Comparison of ENCODE assay signal across 9 cellular contexts in the genomic region with DNA sequence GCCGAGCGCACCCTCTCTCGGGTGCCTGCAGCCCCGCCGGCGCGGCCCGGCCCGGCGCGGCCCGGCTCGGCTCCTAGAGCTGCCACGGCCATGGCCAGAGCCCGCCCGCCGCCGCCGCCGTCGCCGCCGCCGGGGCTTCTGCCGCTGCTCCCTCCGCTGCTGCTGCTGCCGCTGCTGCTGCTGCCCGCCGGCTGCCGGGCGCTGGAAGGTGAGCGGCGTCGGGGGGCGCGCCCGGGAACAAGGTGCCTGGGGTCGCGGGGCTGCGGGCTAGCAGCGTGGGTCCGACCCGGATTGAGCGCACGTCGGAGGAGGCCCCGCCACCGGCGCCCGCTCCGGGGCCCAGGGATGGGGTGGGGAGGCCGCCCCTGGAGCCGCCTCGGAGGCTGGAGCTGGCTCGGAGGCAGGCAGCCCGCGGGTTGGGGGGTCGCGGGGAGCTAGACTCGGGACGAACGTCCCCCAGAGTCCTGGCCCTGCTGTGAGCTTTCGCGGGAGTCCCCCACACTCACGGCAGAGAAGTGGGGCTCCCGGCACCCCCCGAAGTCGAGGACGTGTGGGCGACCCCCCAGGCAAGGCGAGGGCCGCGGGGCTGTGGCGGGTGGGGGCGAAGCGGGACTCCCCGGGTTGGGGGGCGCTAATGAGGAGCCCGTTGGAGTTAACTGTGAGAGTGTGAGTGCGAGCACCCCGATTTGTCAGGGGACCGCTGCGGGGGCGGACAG. TPM values are rescaled to one million over a fixed set of nuclear protein-coding genes. Genes with fewer than 3 reads are reported as not detected.
A peak's percentile ranks its signal among the peaks of the same experiment; 100 is the strongest.
DNase-seq lines count a peak whose midpoint lies in the region; ATAC-seq, FAIRE-seq and TF ChIP-seq lines count a peak whose summit lies in the region.
"Had no signal": no experiment of that assay in that cellular context is flagged by ENCODE, and none has a peak within 500 bp of the region (broad histone marks: within the 10 kb centered on the region; RNA-seq: fewer than 3 reads in every experiment).

No MANE protein-coding gene starts in this region.

- in situ Hi-C loops in brain microvascular endothelial cell (cut with HindIII; ENCODE audit: low pct_ligation_motif_present, low sequenced_read_pairs) (no loop called here), HepG2 (cut with HindIII; ENCODE audit: extremely low pct_ligation_motif_present, low pct_unique_long_range_greater_than_20kb) (no loop called here)

- H4K20me1 ChIP-seq in HepG2 (ENCODE audit: insufficient read depth, low read length): no peaks in the 10 kb centered on the region

- WGBS in HepG2 (ENCODE audit: low lambda C conversion rate): 71% methylated on average over 18 of the region's 84 CpGs
- whole genome bisulfite sequencing in suprapubic skin: 2% methylated on average over 20 of the region's 84 CpGs

- no peaks in the 10 kb centered on the region for H3K9me3 ChIP-seq in HepG2 (ENCODE audit: low read length)
- H3K9me3 ChIP-seq in suprapubic skin: no peaks in the 10 kb centered on the region

- H3K4me1 ChIP-seq in HepG2 (ENCODE audit: insufficient read depth, low read length) (peaks cover 27% of the 10 kb centered on the region), suprapubic skin (peaks cover 56% of the 10 kb centered on the region)

- no peak overlapping the region for H3K27ac ChIP-seq in brain microvascular endothelial cell
- no peak overlapping the region for H3K27ac ChIP-seq in HepG2 (ENCODE audit: extremely low read length, insufficient read depth, low read length)
- peak overlapping the region; percentile 93 for H3K27ac ChIP-seq in suprapubic skin
- H3K27ac ChIP-seq: KMS-11 had no signal

- TF ChIP-seq RAD21 in HepG2 (CRISPR knock-in tag; IDR thresholded peaks at IDR 0.05): no peak

- ATAC-seq in HepG2 (peak; percentile 40), GM21528 (IDR thresholded peaks at IDR 0.05; ENCODE audit: low FRiP score, unreplicated experiment) (no peak)

- peaks cover 40% of the 10 kb centered on the region for H3K27me3 ChIP-seq in brain microvascular endothelial cell (replicated peaks)
- H3K27me3 ChIP-seq in HepG2 (ENCODE audit: control insufficient read depth in 1 of 2, insufficient read depth in 2 of 2, low read length in 2 of 2): peaks cover 11 to 83% of the 10 kb centered on the region in 2 experiments
- H3K27me3 ChIP-seq in suprapubic skin: no peaks in the 10 kb centered on the region

- TF ChIP-seq CTCF in brain microvascular endothelial cell (IDR thresholded peaks at IDR 0.05; ENCODE audit: low read depth, low read length, missing control alignments): no peak
- no peak for TF ChIP-seq CTCF in HepG2 (CRISPR knock-in tag; IDR thresholded peaks at IDR 0.05)
- TF ChIP-seq CTCF in suprapubic skin (IDR thresholded peaks at IDR 0.05): no peak

- no peaks in the 10 kb centered on the region for H3K79me2 ChIP-seq in HepG2 (ENCODE audit: insufficient read depth, low read length)

- no peak for TF ChIP-seq EP300 in HepG2 (IDR thresholded peaks at IDR 0.05; ENCODE audit: low read depth in 2 of 2, low read length in 2 of 2)
- TF ChIP-seq EP300 in HepG2 (CRISPR knock-in tag; IDR thresholded peaks at IDR 0.05; ENCODE audit: borderline replicate concordance): no peak
- TF ChIP-seq EP300 in suprapubic skin (IDR thresholded peaks at IDR 0.05): no peak

- intact Hi-C loops in HepG2 (cut with micrococcal nuclease; ENCODE audit: unreplicated experiment): no loop called here

- no peak overlapping the region for H3K9ac ChIP-seq in HepG2 (ENCODE audit: insufficient read depth, low read depth, low read length)
- H3K9ac ChIP-seq: KMS-11 had no signal

- TF ChIP-seq POLR2A in HepG2 (IDR thresholded peaks at IDR 0.05; ENCODE audit: insufficient read depth in 1 of 2, low read depth in 2 of 2, low read length in 2 of 2): no peak
- no peak for TF ChIP-seq POLR2A in suprapubic skin (IDR thresholded peaks at IDR 0.05)

- BruUV-seq in HepG2 (replicated peaks; lab: Mats Ljungman, UMichigan): no TSS peak

- no peak for FAIRE-seq in HepG2 (lab: Jason Lieb, UNC)

- no peaks in the 10 kb centered on the region for H3K36me3 ChIP-seq in brain microvascular endothelial cell (replicated peaks)
- no peaks in the 10 kb centered on the region for H3K36me3 ChIP-seq in HepG2 (replicated peaks in 1 of 2; ENCODE audit: control insufficient read depth in 1 of 2, insufficient read depth in 2 of 2, low read length in 2 of 2)
- H3K36me3 ChIP-seq in suprapubic skin: no peaks in the 10 kb centered on the region

- peak overlapping the region; percentile 49 for H3K4me3 ChIP-seq in brain microvascular endothelial cell (ENCODE audit: low read depth, low read length)
- H3K4me3 ChIP-seq in HepG2 (replicated peaks in 1 of 3; ENCODE audit: insufficient read depth in 1 of 3, low read depth in 2 of 3, low read length in 3 of 3): peak overlapping the region in 2 of 3 experiments; percentile 50 to 68; a peak in 2 of 6 replicates
- H3K4me3 ChIP-seq in suprapubic skin: peak overlapping the region; percentile 78

- H3K4me2 ChIP-seq in HepG2 (ENCODE audit: low read depth, low read length): peak overlapping the region; percentile 76

- H2AFZ ChIP-seq in HepG2 (ENCODE audit: low read length): no peak overlapping the region

- POLR2A ChIA-PET in HepG2 (lab: Yijun Ruan, JAX): interaction anchor here (1.4 kb wide), 1 partner anchor 149 kb away, joined by 11 read pairs; a partner anchor contains a TSS

- CTCF ChIA-PET in HepG2 (lab: Yijun Ruan, JAX; ENCODE audit: low intra/inter-chr PET ratio, low total read pairs): interaction anchor here (1.6 to 1.8 kb wide), 2 partner anchors 165 to 241 kb away, joined by 6 to 16 read pairs; no protein-coding TSS in a partner anchor

- DNase-seq in NCI-H510A treated with DMSO at 0.1 percent for 48 hours (lab: John Stamatoyannopoulos, UW) (peak; percentile 24), NCI-H510A (lab: John Stamatoyannopoulos, UW) (no peak), brain microvascular endothelial cell (no peak), HepG2 (ENCODE audit: low spot score) (no peak), suprapubic skin (ENCODE audit: low spot score in 2 of 2) (no peak), NCI-H1436 (lab: John Stamatoyannopoulos, UW) (no peak)
- no peak for DNase-seq in activated CD4-positive, alpha-beta T cell treated with anti-CD3 and anti-CD28 coated beads, Interleukin-2, amount 50 U/mL, for 1 hour

TF ChIP-seq in HepG2, 621 proteins besides CTCF, POLR2A, EP300 and RAD21 (continues in another document):
- TF ChIP-seq, protein P1, sequence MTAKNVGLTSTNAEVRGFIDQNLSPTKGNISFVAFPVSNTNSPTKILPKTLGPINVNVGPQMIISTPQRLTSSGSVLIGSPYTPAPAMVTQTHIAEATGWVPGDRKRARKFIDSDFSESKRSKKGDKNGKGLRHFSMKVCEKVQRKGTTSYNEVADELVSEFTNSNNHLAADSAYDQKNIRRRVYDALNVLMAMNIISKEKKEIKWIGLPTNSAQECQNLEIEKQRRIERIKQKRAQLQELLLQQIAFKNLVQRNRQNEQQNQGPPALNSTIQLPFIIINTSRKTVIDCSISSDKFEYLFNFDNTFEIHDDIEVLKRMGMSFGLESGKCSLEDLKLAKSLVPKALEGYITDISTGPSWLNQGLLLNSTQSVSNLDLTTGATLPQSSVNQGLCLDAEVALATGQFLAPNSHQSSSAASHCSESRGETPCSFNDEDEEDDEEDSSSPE (CRISPR knock-in tag; IDR thresholded peaks at IDR 0.05): no peak
- TF ChIP-seq SALL2 (CRISPR knock-in tag; IDR thresholded peaks at IDR 0.05) (no peak), GZF1 (CRISPR knock-in tag; IDR thresholded peaks at IDR 0.05) (no peak), ZKSCAN1 (IDR thresholded peaks at IDR 0.05; ENCODE audit: low read length) (no peak), ZNF766 (CRISPR knock-in tag; IDR thresholded peaks at IDR 0.05; ENCODE audit: borderline replicate concordance) (no peak)
- TF ChIP-seq, protein P2, sequence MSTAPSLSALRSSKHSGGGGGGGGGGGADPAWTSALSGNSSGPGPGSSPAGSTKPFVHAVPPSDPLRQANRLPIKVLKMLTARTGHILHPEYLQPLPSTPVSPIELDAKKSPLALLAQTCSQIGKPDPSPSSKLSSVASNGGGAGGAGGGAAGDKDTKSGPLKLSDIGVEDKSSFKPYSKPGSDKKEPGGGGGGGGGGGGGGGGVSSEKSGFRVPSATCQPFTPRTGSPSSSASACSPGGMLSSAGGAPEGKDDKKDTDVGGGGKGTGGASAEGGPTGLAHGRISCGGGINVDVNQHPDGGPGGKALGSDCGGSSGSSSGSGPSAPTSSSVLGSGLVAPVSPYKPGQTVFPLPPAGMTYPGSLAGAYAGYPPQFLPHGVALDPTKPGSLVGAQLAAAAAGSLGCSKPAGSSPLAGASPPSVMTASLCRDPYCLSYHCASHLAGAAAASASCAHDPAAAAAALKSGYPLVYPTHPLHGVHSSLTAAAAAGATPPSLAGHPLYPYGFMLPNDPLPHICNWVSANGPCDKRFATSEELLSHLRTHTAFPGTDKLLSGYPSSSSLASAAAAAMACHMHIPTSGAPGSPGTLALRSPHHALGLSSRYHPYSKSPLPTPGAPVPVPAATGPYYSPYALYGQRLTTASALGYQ (CRISPR knock-in tag; IDR thresholded peaks at IDR 0.05): no peak

RNA-seq across cellular contexts. Expression of a gene that starts 0.7 kb away (rescaled TPM):
- total RNA-seq in HepG2 (2016; rRNA removed; fragmentation: Illumina TruSeq; extraction: Trizol): not detected in 2 replicates
- total RNA-seq in HepG2 (2016; cell fraction: cytosol; rRNA removed; fragmentation: Illumina TruSeq; extraction: Trizol; ENCODE audit: low read depth): not detected in 2 replicates
- total RNA-seq in HepG2 (2016; cell fraction: insoluble cytoplasmic fraction; rRNA removed; fragmentation: Illumina TruSeq; extraction: Trizol): not detected in 2 replicates
- 0.17 TPM in 1 of 2 replicates, not detected in the other for total RNA-seq in HepG2 (2016; cell fraction: membrane; rRNA removed; fragmentation: Illumina TruSeq; extraction: Trizol)
- 0.09 TPM in 2 replicates for total RNA-seq in HepG2 (2016; cell fraction: nucleus; rRNA removed; fragmentation: Illumina TruSeq; extraction: Trizol)
- 0.01 TPM in 2 replicates for polyA plus RNA-seq in HepG2 (2011; rRNA removed)
- 0.03 TPM in 1 of 2 replicates, not detected in the other for polyA plus RNA-seq in HepG2 (2011; cell fraction: cytosol; rRNA removed)
- polyA plus RNA-seq in HepG2 (2011; cell fraction: nucleus; rRNA removed): 0.09 and 0.11 TPM in 2 replicates
- polyA plus RNA-seq in HepG2 (2012): not detected in 2 replicates
- not detected in 2 replicates for polyA plus RNA-seq in HepG2 (2016; cell fraction: cytosol; fragmentation: Illumina TruSeq; extraction: Trizol; ENCODE audit: low read depth)
- polyA plus RNA-seq in HepG2 (2016; cell fraction: insoluble cytoplasmic fraction; fragmentation: Illumina TruSeq; extraction: Trizol; ENCODE audit: low read depth): not detected in 2 replicates
- polyA plus RNA-seq in HepG2 (2016; cell fraction: membrane; fragmentation: Illumina TruSeq; extraction: Trizol; ENCODE audit: low read depth): 0.14 TPM in 1 of 2 replicates, not detected in the other
- 0.13 TPM in 1 of 2 replicates, not detected in the other for polyA plus RNA-seq in HepG2 (2016; cell fraction: nucleus; fragmentation: Illumina TruSeq; extraction: Trizol; ENCODE audit: insufficient read depth, low read depth)
- polyA minus RNA-seq in HepG2 (2011; rRNA and poly(A)+ RNA removed; ENCODE audit: low replicate concordance): 2.1 TPM in 1 of 2 replicates, not detected in the other
- not detected in 2 replicates for polyA minus RNA-seq in HepG2 (2011; cell fraction: cytosol; rRNA and poly(A)+ RNA removed)
- polyA minus RNA-seq in HepG2 (2011; cell fraction: nucleus; rRNA and poly(A)+ RNA removed): not detected in 2 replicates
- total RNA-seq in suprapubic skin: 100 to 1,000 TPM in 2 of 4 donors, 10 to 100 TPM in 2; 84.5 to 152 (median 108) TPM

Comparison
In these comparisons a context has a peak if more than half of its experiments do, and no peak if none do; other contexts are left out.
1. RNA of a gene that starts 0.7 kb away (total RNA-seq): 84.5 to 152 TPM in suprapubic skin; 0.09 to 0.17 TPM in HepG2; every median in the first group is over 10 times any median in the second.
2. Peak in every context shown above with its lines, with median percentiles within 50 percentile points of each other: H3K4me3 ChIP-seq.